ENCODE assay signal across 1 cellular context in genomic region chr17:75400326-75400939, GRCh38.
TF ChIP-seq lines count a peak whose summit lies in the region.

No MANE protein-coding gene starts in this region.

TF ChIP-seq in GM12878, 131 proteins besides CTCF, POLR2A, EP300 and RAD21:
- no peak for TF ChIP-seq ZSCAN29 (IDR thresholded peaks at IDR 0.05)
- TF ChIP-seq WRNIP1 (IDR thresholded peaks at IDR 0.05; ENCODE audit: borderline replicate concordance, low read depth, low read length) = 0 out of 2 replicates have a peak, but pooled peaks have one; percentile 15
